In the genomic region with DNA sequence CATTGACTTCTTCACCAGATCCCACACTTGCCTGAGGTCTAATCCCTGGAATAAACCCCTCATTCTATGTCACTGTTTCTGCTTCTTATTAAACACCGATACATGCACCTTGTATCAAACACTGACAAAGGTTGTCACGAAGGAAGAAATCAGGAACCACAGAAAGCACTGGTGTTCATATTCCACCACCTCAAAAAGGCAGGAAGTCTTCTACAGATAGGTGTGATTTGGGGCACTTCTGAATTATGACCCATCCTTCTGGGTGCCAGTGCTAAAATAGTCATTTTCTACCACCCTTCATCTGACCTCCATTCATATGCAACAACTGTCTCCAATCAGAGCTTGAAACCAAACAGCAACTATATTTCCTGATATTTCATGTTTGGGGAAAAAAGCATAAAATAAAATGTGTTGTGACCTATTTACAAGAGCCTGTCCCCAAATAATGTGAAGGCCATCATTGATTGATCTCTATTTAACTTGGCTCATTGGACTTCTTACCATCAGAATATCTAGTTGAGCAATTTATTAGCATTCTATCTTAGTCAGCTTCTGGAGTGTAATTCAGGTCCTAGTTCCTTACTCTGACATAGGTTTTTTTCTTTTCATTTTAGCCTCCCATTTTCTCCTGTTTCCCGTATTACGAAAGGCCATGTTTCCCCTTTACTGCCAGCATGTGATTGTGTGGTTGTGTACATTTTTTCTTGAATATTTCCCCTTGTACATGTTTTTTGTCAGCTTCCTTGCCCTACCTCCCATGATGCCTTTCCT, we compare ENCODE assay signal across 1 cellular context.
TF ChIP-seq lines count a peak whose summit lies in the region.

No MANE protein-coding gene starts in this region.

TF ChIP-seq in IMR-90, 13 proteins besides CTCF, POLR2A, EP300 and RAD21:
- TF ChIP-seq BHLHE40 (IDR thresholded peaks at IDR 0.05; ENCODE audit: low read depth, low read length): no peak
